In the genomic region with DNA sequence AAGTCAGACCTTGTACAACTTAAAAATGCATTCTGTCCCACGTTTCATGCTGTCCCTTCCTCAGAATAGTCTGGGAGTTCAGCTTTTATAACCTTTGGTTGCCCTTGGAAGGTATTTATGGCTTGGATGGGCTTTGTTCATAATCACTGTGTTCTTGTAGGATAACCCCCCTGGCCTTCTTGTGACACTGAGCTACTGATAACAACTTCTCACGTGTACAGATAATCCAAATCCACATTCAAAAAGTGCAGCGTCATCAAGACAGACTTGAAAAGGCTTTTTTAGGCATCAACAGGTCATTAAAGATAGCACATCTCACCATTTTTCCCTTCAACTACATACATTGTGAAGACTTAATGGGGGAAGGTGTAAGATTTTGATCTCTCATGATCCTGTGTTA, we compare ENCODE assay signal across 20 cellular contexts. TPM values are rescaled to one million over a fixed set of nuclear protein-coding genes. Genes with fewer than 3 reads are reported as not detected.
DNase-seq lines count a peak whose midpoint lies in the region; TF ChIP-seq lines count a peak whose summit lies in the region.
"Had no signal": no experiment of that assay in that cellular context is flagged by ENCODE, and none has a peak within 500 bp of the region (broad histone marks: within the 10 kb centered on the region; RNA-seq: fewer than 3 reads in every experiment).

No MANE protein-coding gene starts in this region.

- H3K9me3 Mint-ChIP-seq in brain, result no peaks in the 10 kb centered on the region
- H3K9me3 Mint-ChIP-seq: CD4-positive, alpha-beta T cell had no signal

- peaks cover 54% of the 10 kb centered on the region for H3K4me1 Mint-ChIP-seq in brain

- no peaks in the 10 kb centered on the region for H4K20me1 ChIP-seq in hepatocyte (ENCODE audit: insufficient read depth, poor library complexity, severe bottlenecking)
- H4K20me1 ChIP-seq: BLaER1 had no signal

- no peaks in the 10 kb centered on the region for H3K36me3 ChIP-seq in hepatocyte (replicated peaks; ENCODE audit: insufficient read depth, low read depth)
- H3K36me3 ChIP-seq: BLaER1, MG63, Peyer's patch had no signal

- H3K9me2 ChIP-seq in hepatocyte (replicated peaks; ENCODE audit: insufficient read depth), result no peaks in the 10 kb centered on the region

- no peak overlapping the region for H2AFZ ChIP-seq in hepatocyte

- no peaks in the 10 kb centered on the region for H3K79me2 ChIP-seq in hepatocyte

- peaks cover 38% of the 10 kb centered on the region for H3K4me1 ChIP-seq in hepatocyte (ENCODE audit: insufficient read depth)
- H3K4me1 ChIP-seq: BLaER1, Peyer's patch had no signal

- H3K27ac Mint-ChIP-seq in brain, result peak overlapping the region in 3 of 5 experiments; percentile 26 to 51 (median 31)
- H3K27ac Mint-ChIP-seq: CD4-positive, alpha-beta T cell had no signal

- H3K27me3 Mint-ChIP-seq in brain, result no peaks in the 10 kb centered on the region

- H3K27ac ChIP-seq in hepatocyte, result peak overlapping the region; percentile 79
- H3K27ac ChIP-seq: BLaER1, Peyer's patch had no signal

- no peaks in the 10 kb centered on the region for H3K27me3 ChIP-seq in hepatocyte
- H3K27me3 ChIP-seq: BLaER1, MG63, Peyer's patch, SJSA1 had no signal

- H3K4me3 ChIP-seq in hepatocyte, result no peak overlapping the region
- H3K4me3 ChIP-seq: BLaER1, MG63, Peyer's patch, SJSA1 had no signal

- 22% methylated on average over 3 of the region's 3 CpGs for WGBS in hepatocyte (ENCODE audit: low lambda C conversion rate, missing lambda C conversion rate)

- peak; percentile 39 for DNase-seq in ELF-1 (ENCODE audit: low read depth, low spot score)
- peak; percentile 55 for DNase-seq in HuH-7 (ENCODE audit: low spot score)
- DNase-seq in hepatocyte (ENCODE audit: low spot score), result peak; percentile 54
- DNase-seq in NCI-H526 (lab: John Stamatoyannopoulos, UW), result no peak
- no peak for DNase-seq in dedifferentiated amniotic fluid mesenchymal stem cell (ENCODE audit: extremely low spot score)
- DNase-seq in GF-D8 (lab: John Stamatoyannopoulos, UW), result no peak
- DNase-seq: ACHN; CD4-positive, alpha-beta T cell; COR-L47; DMS 273 treated with DMSO at 0.1 percent for 48 hours; DMS79 treated with DMSO at 0.1 percent for 48 hours; MG63; NCI-H1417; NCI-H1694 treated with DMSO at 0.1 percent for 48 hours; NCI-H446 treated with DMSO at 0.1 percent for 48 hours; NK-92 treated with Interleukin-12 subunit alpha and Interleukin-12 subunit beta, amount 100 ng/mL, for 24 hours; Peyer's patch had no signal

- no peaks in the 10 kb centered on the region for H3K9me3 ChIP-seq in hepatocyte (ENCODE audit: low read depth)
- H3K9me3 ChIP-seq: BLaER1, MG63, Peyer's patch had no signal

- no peak overlapping the region for H3K4me3 Mint-ChIP-seq in brain
- H3K4me3 Mint-ChIP-seq: CD4-positive, alpha-beta T cell had no signal

- no peak overlapping the region for H3K4me2 ChIP-seq in hepatocyte
- H3K4me2 ChIP-seq: BLaER1 had no signal

- peaks cover 17% of the 10 kb centered on the region for H3K36me3 Mint-ChIP-seq in brain

- no peak for TF ChIP-seq CTCF in brain (conservative IDR thresholded peaks at IDR 0.05)
- TF ChIP-seq CTCF in hepatocyte (IDR thresholded peaks at IDR 0.05; ENCODE audit: poor library complexity), result no peak

RNA-seq across cellular contexts. Expression of gene SLC1A3, which starts 42.0 kb away (rescaled TPM):
- 202 TPM for polyA plus RNA-seq in brain (ENCODE audit: insufficient read depth, low read depth, low replicate concordance)
- total RNA-seq in hepatocyte, result 42.3 and 44.1 TPM in 2 replicates
- polyA plus RNA-seq in hepatocyte, result 32.3 and 39.6 TPM in 2 replicates
- total RNA-seq: CD4-positive, alpha-beta T cell had no signal

Comparison
In these comparisons a context has a peak if more than half of its experiments do, and no peak if none do; other contexts are left out.
1. DNase-seq: peak in ELF-1 (single experiment), HuH-7 (single experiment) and hepatocyte (single experiment); none in NCI-H526 (0 of 2), dedifferentiated amniotic fluid mesenchymal stem cell (single experiment) and GF-D8 (single experiment).